ENCODE assay signal across 8 cellular contexts in the genomic region with DNA sequence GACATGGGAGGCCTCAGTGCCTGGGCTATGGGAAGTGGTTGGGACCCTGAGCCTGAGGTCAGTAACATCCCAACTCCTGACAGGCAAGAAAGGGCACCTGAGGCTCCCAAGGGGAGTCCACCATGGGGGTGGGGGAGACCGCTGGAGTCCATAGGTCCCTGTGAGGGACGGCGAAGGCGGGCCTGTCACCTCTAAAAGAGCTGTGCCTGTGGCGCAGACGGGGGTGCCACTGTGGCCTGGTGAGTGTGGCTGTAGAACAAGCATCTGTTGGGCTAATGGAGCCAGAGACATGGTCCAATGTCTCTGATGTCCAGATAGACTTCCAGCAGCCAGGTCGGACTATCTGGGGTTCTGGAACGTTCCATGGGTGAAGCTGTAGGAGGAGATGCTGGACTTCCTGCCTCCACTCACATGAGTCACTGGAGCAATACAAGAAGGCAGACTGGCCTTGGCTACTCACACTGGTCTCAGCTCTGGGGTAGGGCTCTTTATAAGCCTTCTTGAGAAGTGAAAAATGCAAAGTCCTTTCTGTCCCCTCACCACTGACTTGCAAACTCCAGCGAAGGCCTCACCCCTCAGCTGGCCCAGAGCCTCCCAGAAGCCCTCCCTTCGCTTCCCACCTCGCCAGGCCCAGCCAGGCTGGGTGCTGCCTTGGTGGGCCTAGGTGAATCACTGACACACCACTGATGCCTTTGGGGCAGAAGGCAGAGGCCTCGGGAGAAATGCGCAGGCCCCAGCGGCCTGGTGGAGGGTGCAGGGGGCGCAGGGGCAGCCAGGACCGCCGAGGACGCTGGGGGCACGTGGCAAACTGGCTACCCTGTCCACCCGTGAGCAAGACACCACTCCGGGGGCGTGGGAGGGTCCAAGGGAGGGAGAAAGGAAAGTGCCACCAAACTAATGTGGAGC. TPM values are rescaled to one million over a fixed set of nuclear protein-coding genes. Genes with fewer than 3 reads are reported as not detected.
DNase-seq lines count a peak whose midpoint lies in the region; ATAC-seq and TF ChIP-seq lines count a peak whose summit lies in the region.

No MANE protein-coding gene starts in this region.

- intact Hi-C loops in breast epithelium (cut with DNase I; ENCODE audit: low total_unique reads): no loop called here
- intact Hi-C loops in lower lobe of right lung (cut with DNase I): no loop called here

- H3K9me3 ChIP-seq in ES-I3 (ENCODE audit: control insufficient read depth, insufficient read depth, low read length) (no peaks in the 10 kb centered on the region), OCI-LY1 (ENCODE audit: low read length) (no peaks in the 10 kb centered on the region), breast epithelium (no peaks in the 10 kb centered on the region), lower lobe of right lung (no peaks in the 10 kb centered on the region), tibial nerve (no peaks in the 10 kb centered on the region)

- H3K27ac ChIP-seq in OCI-LY1 (ENCODE audit: low read depth, low read length, poor library complexity, severe bottlenecking) (peak overlapping the region; percentile 73), breast epithelium (peak overlapping the region; percentile 71 to 93), lower lobe of right lung (peak overlapping the region; percentile 77), tibial nerve (peak overlapping the region in 3 of 4 donors; percentile 65 to 75 (median 74))

- TF ChIP-seq POLR2A in breast epithelium (IDR thresholded peaks at IDR 0.05) (no peak), tibial nerve (IDR thresholded peaks at IDR 0.05) (no peak)

- H3K9ac ChIP-seq in ES-I3 (ENCODE audit: low read depth, low read length) (peak overlapping the region; percentile 45; the same call in 1 of the 2 replicates), OCI-LY1 (ENCODE audit: low read length) (peak overlapping the region; percentile 59; the same call in 1 of the 2 replicates)

- no peaks in the 10 kb centered on the region for H4K20me1 ChIP-seq in OCI-LY1 (ENCODE audit: insufficient read depth, low read length)

- ATAC-seq in lower lobe of right lung: peak; percentile 38 to 50
- ATAC-seq in HG03097 (IDR thresholded peaks at IDR 0.05; ENCODE audit: low FRiP score, unreplicated experiment): no peak
- no peak for ATAC-seq in GM18520 (IDR thresholded peaks at IDR 0.05; ENCODE audit: unreplicated experiment)
- ATAC-seq in GM21576 (IDR thresholded peaks at IDR 0.05; ENCODE audit: unreplicated experiment): no peak

- H3K4me1 ChIP-seq in ES-I3 (ENCODE audit: insufficient read depth, low read length) (peaks cover 29% of the 10 kb centered on the region), OCI-LY1 (ENCODE audit: insufficient read depth, low read length, severe bottlenecking) (peaks cover 48% of the 10 kb centered on the region), breast epithelium (peaks cover 0 to 5% of the 10 kb centered on the region in 2 donors), lower lobe of right lung (peaks cover 20% of the 10 kb centered on the region), tibial nerve (peaks cover 0 to 29% (median 15%) of the 10 kb centered on the region in 4 donors)

- H3K79me2 ChIP-seq in OCI-LY1 (ENCODE audit: insufficient read depth, low read length): peaks cover 30% of the 10 kb centered on the region

- no peak overlapping the region for H2AFZ ChIP-seq in OCI-LY1 (ENCODE audit: low read length)

- peak overlapping the region; percentile 62 for H3K4me2 ChIP-seq in OCI-LY1 (ENCODE audit: low read length)

- no peaks in the 10 kb centered on the region for H3K9me2 ChIP-seq in OCI-LY1 (ENCODE audit: low read depth, low read length)

- H3K27me3 ChIP-seq in OCI-LY1 (ENCODE audit: insufficient read depth, low read length) (no peaks in the 10 kb centered on the region), breast epithelium (no peaks in the 10 kb centered on the region), lower lobe of right lung (ENCODE audit: low read depth) (no peaks in the 10 kb centered on the region), tibial nerve (no peaks in the 10 kb centered on the region)

- 81% methylated on average over 20 to 22 of the region's 22 CpGs for WGBS in tibial nerve, 2 donors

- H3K4me3 ChIP-seq in OCI-LY1 (ENCODE audit: low read depth, low read length, poor library complexity, severe bottlenecking) (peak overlapping the region; percentile 55), breast epithelium (peak overlapping the region in 2 of 3 donors; percentile 45 to 95), lower lobe of right lung (no peak overlapping the region), tibial nerve (no peak overlapping the region)

- H3K36me3 ChIP-seq in ES-I3 (ENCODE audit: insufficient read depth, low read length) (no peaks in the 10 kb centered on the region), OCI-LY1 (ENCODE audit: insufficient read depth, low read length) (no peaks in the 10 kb centered on the region), breast epithelium (no peaks in the 10 kb centered on the region), lower lobe of right lung (no peaks in the 10 kb centered on the region), tibial nerve (no peaks in the 10 kb centered on the region)

- H3F3A ChIP-seq in OCI-LY1 (ENCODE audit: insufficient read depth, low read length): no peaks in the 10 kb centered on the region

- DNase-seq in breast epithelium (ENCODE audit: low spot score in 2 of 2) (no peak), lower lobe of right lung (no peak), tibial nerve (ENCODE audit: low spot score in 2 of 2) (no peak)

- TF ChIP-seq CTCF in OCI-LY1 (IDR thresholded peaks at IDR 0.05; ENCODE audit: low read length) (no peak), breast epithelium (IDR thresholded peaks at IDR 0.05) (no peak), lower lobe of right lung (IDR thresholded peaks at IDR 0.05) (no peak), tibial nerve (IDR thresholded peaks at IDR 0.05) (no peak)

- TF ChIP-seq EP300 in tibial nerve (IDR thresholded peaks at IDR 0.05): no peak

RNA-seq across cellular contexts. Expression of gene TRAF3, which starts 1.1 kb away (rescaled TPM):
- total RNA-seq in breast epithelium (10 to 100 TPM; 13.1 to 15.7 (median 14.6) TPM), lower lobe of right lung (19.7 TPM), tibial nerve (10 to 100 TPM in 2 of 4 donors, 1 to 10 TPM in 2; 4.8 to 20.7 (median 13.4) TPM)

Comparison
In these comparisons a context has a peak if more than half of its experiments do, and no peak if none do; other contexts are left out.
1. H3K4me3 ChIP-seq: peak in OCI-LY1 (single experiment) and breast epithelium (2 of 3); none in lower lobe of right lung (single experiment) and tibial nerve (0 of 4).
2. ATAC-seq: peak in lower lobe of right lung (2 of 2); none in HG03097 (single experiment), GM18520 (single experiment) and GM21576 (single experiment).
3. Peak in every context shown above with its lines, with median percentiles within 50 percentile points of each other: H3K27ac ChIP-seq.